In the genomic region with DNA sequence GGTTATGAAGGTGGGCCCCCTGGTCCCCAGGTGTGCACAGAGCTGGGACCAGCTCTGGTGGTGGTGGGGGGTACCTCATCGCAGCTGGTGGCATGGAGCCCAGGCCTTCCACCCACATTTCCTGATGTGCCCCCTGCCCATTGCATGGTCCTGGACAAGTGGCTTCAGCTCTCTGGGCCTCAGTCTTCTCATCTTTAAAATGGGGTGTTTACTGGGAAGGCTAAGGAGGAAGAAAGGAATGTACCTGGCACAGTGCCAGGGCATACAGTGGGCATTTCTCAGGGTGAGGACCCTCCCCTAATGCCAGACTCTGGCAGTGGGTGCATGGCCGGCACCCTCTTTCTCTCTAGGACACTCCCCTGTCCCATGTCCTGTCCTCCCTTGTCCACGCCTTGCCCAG, we compare ENCODE assay signal across 11 cellular contexts. TPM values are rescaled to one million over a fixed set of nuclear protein-coding genes. Genes with fewer than 3 reads are reported as not detected.
"Had no signal": no experiment of that assay in that cellular context is flagged by ENCODE, and none has a peak within 500 bp of the region (broad histone marks: within the 10 kb centered on the region; RNA-seq: fewer than 3 reads in every experiment).

No MANE protein-coding gene starts in this region.

- H3K9ac ChIP-seq: GM23248, KMS-11 had no signal

- ATAC-seq: HCT116 had no signal

- H3K9me3 ChIP-seq: HAP-1 had no signal

- H3K27ac ChIP-seq: GM23248, HL-60, KMS-11 had no signal

- H3K36me3 ChIP-seq: HAP-1 had no signal

- H3K36me3 Mint-ChIP-seq: IgD-negative memory B cell had no signal

- H3K4me3 ChIP-seq: GM23248, HAP-1 had no signal

- H3K4me2 ChIP-seq: KMS-11 had no signal

- DNase-seq: GM23248, GOT3, HFFc6, KBM-7 had no signal

- H3K27ac Mint-ChIP-seq: HFFc6 had no signal

- H3K4me3 Mint-ChIP-seq: HFFc6 had no signal

- H2AFZ ChIP-seq: GM23248 had no signal

- H3K9me3 Mint-ChIP-seq: HFFc6, IgD-negative memory B cell had no signal

RNA-seq across cellular contexts. Expression of gene CLCNKB, which starts 7.5 kb away (rescaled TPM):
- total RNA-seq: GM23248, H4, HT1080 had no signal
- polyA plus RNA-seq: GM23248, IgD-negative memory B cell had no signal

RNA-seq across cellular contexts. Expression of gene FAM131C, which starts 22.4 kb away (rescaled TPM):
- polyA plus RNA-seq: IgD-negative memory B cell had no signal

RNA-seq across cellular contexts. Expression of gene CLCNKA, which starts 29.2 kb away (rescaled TPM):
- total RNA-seq: GM23248, H4, HFFc6, HT1080 had no signal
- polyA plus RNA-seq: GM23248, IgD-negative memory B cell had no signal

RNA-seq across cellular contexts. Expression of gene HSPB7, which starts 33.2 kb away (rescaled TPM):
- total RNA-seq: H4, HT1080 had no signal
- polyA plus RNA-seq: IgD-negative memory B cell had no signal

RNA-seq across cellular contexts. Expression of gene SRARP, which starts 47.0 kb away (rescaled TPM):
- total RNA-seq: GM23248, H4, HFFc6, HT1080 had no signal
- polyA plus RNA-seq: GM23248, IgD-negative memory B cell had no signal
